ENCODE assay signal across 14 cellular contexts in genomic region chr22:44913198-44913983, GRCh38.
"Had no signal": no experiment of that assay in that cellular context is flagged by ENCODE, and none has a peak within 500 bp of the region (broad histone marks: within the 10 kb centered on the region; RNA-seq: fewer than 3 reads in every experiment).

No MANE protein-coding gene starts in this region.

- H3K27ac ChIP-seq: foreskin keratinocyte, heart left ventricle, pancreas, transverse colon had no signal

- ATAC-seq: foreskin keratinocyte, heart left ventricle, left ventricle myocardium superior, pancreas had no signal

- H3K36me3 Mint-ChIP-seq: activated naive CD4-positive, alpha-beta T cell treated with anti-CD3 and anti-CD28 coated beads, Interleukin-2, amount 10 ng/mL, durations not matched to agents 7 days and 5 days; stimulated activated memory B cell treated with anti-CD40 and anti-IgM and Interleukin-4, amounts not matched to agents 10 μg/mL and 1 μg/mL and 100 μg/mL, for 72 hours had no signal

- H3K27ac Mint-ChIP-seq: activated naive CD4-positive, alpha-beta T cell treated with anti-CD3 and anti-CD28 coated beads, Interleukin-2, amount 10 ng/mL, durations not matched to agents 7 days and 5 days; activated T-helper 2 cell treated with anti-CD3 and anti-CD28 coated beads, Interferon-gamma antibody, Interleukin-2, Interleukin-4, amounts not matched to agents 10 μg/mL and 5 μg/mL and 100 μg/mL, durations not matched to agents 14 hours and 24 hours and 36 hours; brain; stimulated activated memory B cell treated with anti-CD40 and anti-IgM and Interleukin-4, amounts not matched to agents 10 μg/mL and 1 μg/mL and 100 μg/mL, for 72 hours had no signal

- H3K4me1 ChIP-seq: foreskin keratinocyte, heart left ventricle, pancreas, transverse colon had no signal

- H3K9me3 Mint-ChIP-seq: activated T-helper 2 cell treated with anti-CD3 and anti-CD28 coated beads, Interferon-gamma antibody, Interleukin-2, Interleukin-4, amounts not matched to agents 10 μg/mL and 5 μg/mL and 100 μg/mL, durations not matched to agents 14 hours and 24 hours and 36 hours had no signal

- H3K4me3 Mint-ChIP-seq: activated naive CD4-positive, alpha-beta T cell treated with anti-CD3 and anti-CD28 coated beads, Interleukin-2, amount 10 ng/mL, durations not matched to agents 7 days and 5 days; brain; stimulated activated memory B cell treated with anti-CD40 and anti-IgM and Interleukin-4, amounts not matched to agents 10 μg/mL and 1 μg/mL and 100 μg/mL, for 72 hours had no signal

- H3K27me3 Mint-ChIP-seq: activated naive CD4-positive, alpha-beta T cell treated with anti-CD3 and anti-CD28 coated beads, Interleukin-2, amount 10 ng/mL, durations not matched to agents 7 days and 5 days had no signal

- H3K36me3 ChIP-seq: heart left ventricle, pancreas, transverse colon had no signal

- H3K4me3 ChIP-seq: heart left ventricle, pancreas, smooth muscle cell, transverse colon had no signal

- H3K27me3 ChIP-seq: heart left ventricle, pancreas, transverse colon had no signal

- H3K4me1 Mint-ChIP-seq: activated naive CD4-positive, alpha-beta T cell treated with anti-CD3 and anti-CD28 coated beads, Interleukin-2, amount 10 ng/mL, durations not matched to agents 7 days and 5 days; brain; stimulated activated memory B cell treated with anti-CD40 and anti-IgM and Interleukin-4, amounts not matched to agents 10 μg/mL and 1 μg/mL and 100 μg/mL, for 72 hours had no signal

- DNase-seq: activated CD4-positive, alpha-beta T cell treated with anti-CD3 and anti-CD28 coated beads for 4 hours; activated naive CD4-positive, alpha-beta T cell treated with anti-CD3 and anti-CD28 coated beads, Interleukin-2, amount 10 ng/mL, durations not matched to agents 7 days and 5 days; cerebellar nuclear complex; foreskin keratinocyte; heart left ventricle; left ventricle myocardium superior; stimulated activated CD4-positive, alpha-beta T cell treated with anti-CD3 and anti-CD28 coated beads, Interleukin-1b, Interleukin-23, amount 100 ng/mL, for 48 hours; T-helper 9 cell; transverse colon had no signal

- H3K9me3 ChIP-seq: pancreas, transverse colon had no signal
